In the genomic region with DNA sequence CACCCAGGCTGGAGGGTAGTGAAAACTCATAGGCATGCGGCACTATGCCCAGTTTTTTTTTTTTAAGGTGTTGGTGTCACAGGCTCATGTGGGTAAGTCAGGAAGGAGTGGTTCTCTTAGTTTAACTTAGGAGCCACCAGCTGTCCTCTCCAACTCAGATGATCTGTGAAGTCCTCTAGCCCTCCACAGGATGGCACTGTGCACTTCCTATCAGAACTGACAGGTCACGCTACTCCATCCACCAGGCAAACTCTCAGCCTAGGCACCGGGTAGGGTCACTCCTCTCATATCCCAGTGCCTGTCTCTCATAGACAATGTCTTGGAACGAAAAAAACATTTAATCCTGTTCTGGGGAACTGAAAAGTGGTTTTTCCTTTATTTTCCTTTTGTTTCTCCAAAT, we compare ENCODE assay signal across 8 cellular contexts. TPM values are rescaled to one million over a fixed set of nuclear protein-coding genes. Genes with fewer than 3 reads are reported as not detected.
A peak's percentile ranks its signal among the peaks of the same experiment; 100 is the strongest.
DNase-seq lines count a peak whose midpoint lies in the region; ATAC-seq and TF ChIP-seq lines count a peak whose summit lies in the region.

No MANE protein-coding gene starts in this region.

- no peaks in the 10 kb centered on the region for H3K9me3 ChIP-seq in BE2C
- H3K9me3 ChIP-seq in body of pancreas, result no peaks in the 10 kb centered on the region

- intact Hi-C loops in body of pancreas (cut with DNase I), result no loop called here

- H3K27me3 ChIP-seq in BE2C, result no peaks in the 10 kb centered on the region
- no peaks in the 10 kb centered on the region for H3K27me3 ChIP-seq in body of pancreas

- H3K4me1 ChIP-seq in BE2C (no peaks in the 10 kb centered on the region), body of pancreas (no peaks in the 10 kb centered on the region)

- no peak for TF ChIP-seq POLR2A in body of pancreas (IDR thresholded peaks at IDR 0.05)

- no peak for ATAC-seq in body of pancreas
- no peak for ATAC-seq in GM21423 (IDR thresholded peaks at IDR 0.05; ENCODE audit: unreplicated experiment)

- 88 to 95% methylated on average over 4 of the region's 4 CpGs for WGBS in body of pancreas, 2 donors

- no peak overlapping the region for H3K27ac ChIP-seq in body of pancreas
- no peak overlapping the region for H3K27ac ChIP-seq in substantia nigra (ENCODE audit: low read depth, low read length, poor library complexity, severe bottlenecking)

- peaks cover 15% of the 10 kb centered on the region for H3K36me3 ChIP-seq in BE2C
- H3K36me3 ChIP-seq in body of pancreas (replicated peaks in 1 of 2; ENCODE audit: insufficient read depth in 1 of 2, low read depth in 2 of 2), result peaks cover 0 to 37% of the 10 kb centered on the region in 2 donors

- TF ChIP-seq CTCF in BE2C (IDR thresholded peaks at IDR 0.05; ENCODE audit: low read depth, low read length) (peak; percentile 46), body of pancreas (IDR thresholded peaks at IDR 0.05) (peak in 6 of 7 experiments; percentile 8 to 54 (median 40))

- H3K4me3 ChIP-seq in BE2C (ENCODE audit: low read depth, low read length) (no peak overlapping the region), body of pancreas (no peak overlapping the region)

- peak; percentile 28 for DNase-seq in BE2C
- DNase-seq in H4 (ENCODE audit: low spot score), result peak; percentile 45
- DNase-seq in SK-N-DZ (ENCODE audit: low spot score), result peak; percentile 15
- DNase-seq in body of pancreas, result peak in 3 of 4 donors; percentile 36 to 47 (median 38)
- DNase-seq in kidney glomerular epithelial cell (lab: John Stamatoyannopoulos, UW), result peak; percentile 5
- peak in 37 of 49 donors; percentile 5 to 76 (median 39) for DNase-seq in substantia nigra (lab: John Stamatoyannopoulos, UW)
- DNase-seq in NK-92 treated with Interleukin-12 subunit alpha and Interleukin-12 subunit beta, amount 100 ng/mL, for 24 hours (lab: John Stamatoyannopoulos, UW), result no peak

RNA-seq across cellular contexts. Expression of gene NAP1L4, which starts 16.5 kb away (rescaled TPM):
- 54.2 TPM for polyA plus RNA-seq in BE2C (2012; ENCODE audit: insufficient read depth, insufficient read length, low read depth)
- 104 and 128 TPM in 2 replicates for total RNA-seq in H4 (2014; rRNA removed; shearing (Covaris generic))
- polyA plus RNA-seq in SK-N-DZ (2014; cell fraction: cytosol; rRNA removed), result 173 and 181 TPM in 2 replicates
- 198 and 215 TPM in 2 replicates for polyA plus RNA-seq in SK-N-DZ (2014; cell fraction: nucleus; rRNA removed)
- total RNA-seq in body of pancreas, result 10 to 100 TPM; 45.9 to 57.7 TPM

RNA-seq across cellular contexts. Expression of gene PHLDA2, which starts 46.4 kb away (rescaled TPM):
- not detected for polyA plus RNA-seq in BE2C (2012; ENCODE audit: insufficient read depth, insufficient read length, low read depth)
- total RNA-seq in H4 (2014; rRNA removed; shearing (Covaris generic)), result 11.7 and 15.2 TPM in 2 replicates
- polyA plus RNA-seq in SK-N-DZ (2014; cell fraction: cytosol; rRNA removed), result not detected in 2 replicates
- polyA plus RNA-seq in SK-N-DZ (2014; cell fraction: nucleus; rRNA removed), result not detected in 2 replicates
- 1 to 10 TPM in 1 of 2 donors, not detected in 1; 4.2 TPM for total RNA-seq in body of pancreas
